Comparison of ENCODE assay signal across 12 cellular contexts in genomic region chr9:122379340-122379739, GRCh38. TPM values are rescaled to one million over a fixed set of nuclear protein-coding genes. Genes with fewer than 3 reads are reported as not detected.
A peak's percentile ranks its signal among the peaks of the same experiment; 100 is the strongest.
DNase-seq lines count a peak whose midpoint lies in the region; ATAC-seq, FAIRE-seq and TF ChIP-seq lines count a peak whose summit lies in the region.
"Had no signal": no experiment of that assay in that cellular context is flagged by ENCODE, and none has a peak within 500 bp of the region (broad histone marks: within the 10 kb centered on the region; RNA-seq: fewer than 3 reads in every experiment).

No MANE protein-coding gene starts in this region.

- no peak overlapping the region for H3K9ac ChIP-seq in HCT116 (ENCODE audit: low read length)
- H3K9ac ChIP-seq in HepG2 (ENCODE audit: insufficient read depth, low read depth, low read length), result no peak overlapping the region

- no peak for TF ChIP-seq EP300 in HepG2 (IDR thresholded peaks at IDR 0.05; ENCODE audit: low read depth in 2 of 2, low read length in 2 of 2)
- no peak for TF ChIP-seq EP300 in HepG2 (CRISPR knock-in tag; IDR thresholded peaks at IDR 0.05; ENCODE audit: borderline replicate concordance)

- RAD21 ChIA-PET in HCT116 (lab: Charles Lee; ENCODE audit: low non-redundant PET in 1 of 2, low total read pairs in 2 of 2, uncharacterized antibody in 2 of 2, unreplicated experiment in 2 of 2), result no interaction called here

- 0 out of 2 replicates have a peak, but pooled peaks have one; percentile 56 for ATAC-seq in HCT116
- no peak for ATAC-seq in HepG2
- ATAC-seq in HG02852 (IDR thresholded peaks at IDR 0.05; ENCODE audit: unreplicated experiment), result no peak
- ATAC-seq in GM18505 (IDR thresholded peaks at IDR 0.05; ENCODE audit: unreplicated experiment), result no peak
- ATAC-seq: Right ventricle myocardium inferior had no signal

- peak; percentile 43 to 85 (median 72); a peak in 5 of 6 replicates for TF ChIP-seq CTCF in HCT116 (IDR thresholded peaks at IDR 0.05 in 2 of 3, conservative IDR thresholded peaks at IDR 0.05 in 1 of 3; ENCODE audit: borderline replicate concordance in 1 of 3, insufficient read depth in 1 of 3, low read depth in 2 of 3, low read length in 2 of 3)
- 0 out of 2 replicates have a peak, but pooled peaks have one; percentile 21 for TF ChIP-seq CTCF in WI38 (IDR thresholded peaks at IDR 0.05; ENCODE audit: low read depth, low read length)
- peak; percentile 36; the same call in 1 of the 2 replicates for TF ChIP-seq CTCF in HepG2 (CRISPR knock-in tag; IDR thresholded peaks at IDR 0.05)

- no peaks in the 10 kb centered on the region for H3K36me3 ChIP-seq in HCT116 (ENCODE audit: control insufficient read depth in 1 of 2, insufficient read depth in 2 of 2, low read length in 2 of 2)
- H3K36me3 ChIP-seq in HepG2 (replicated peaks in 1 of 2; ENCODE audit: control insufficient read depth in 1 of 2, insufficient read depth in 2 of 2, low read length in 2 of 2), result no peaks in the 10 kb centered on the region

- H3K4me2 ChIP-seq in HCT116 (ENCODE audit: low read length) (no peak overlapping the region), HepG2 (ENCODE audit: low read depth, low read length) (no peak overlapping the region)

- H4K20me1 ChIP-seq in HCT116 (ENCODE audit: insufficient read depth) (no peaks in the 10 kb centered on the region), HepG2 (ENCODE audit: insufficient read depth, low read length) (no peaks in the 10 kb centered on the region)

- H2AFZ ChIP-seq in HCT116 (ENCODE audit: low read depth, low read length, poor library complexity, severe bottlenecking), result no peak overlapping the region
- no peak overlapping the region for H2AFZ ChIP-seq in HepG2 (ENCODE audit: low read length)

- H3K27me3 ChIP-seq in HCT116 (ENCODE audit: insufficient read depth, low read length) (no peaks in the 10 kb centered on the region), HepG2 (ENCODE audit: control insufficient read depth in 1 of 2, insufficient read depth in 2 of 2, low read length in 2 of 2) (peaks cover 0 to 9% of the 10 kb centered on the region in 2 experiments; a peak in 2 of 5 replicates)

- TF ChIP-seq POLR2A in HCT116 (IDR thresholded peaks at IDR 0.05; ENCODE audit: borderline replicate concordance, extremely low read depth, insufficient read depth, insufficient read length) (no peak), HepG2 (IDR thresholded peaks at IDR 0.05; ENCODE audit: insufficient read depth in 1 of 2, low read depth in 2 of 2, low read length in 2 of 2) (no peak), GM18505 (IDR thresholded peaks at IDR 0.05; ENCODE audit: borderline replicate concordance, extremely low read depth, insufficient read depth, insufficient read length) (no peak)

- peak; percentile 60 for TF ChIP-seq RAD21 in HCT116 (IDR thresholded peaks at IDR 0.05; ENCODE audit: low read depth)
- TF ChIP-seq RAD21 in HepG2 (CRISPR knock-in tag; IDR thresholded peaks at IDR 0.05), result no peak

- 0% methylated on average over 1 of the region's 1 CpG for WGBS in HepG2 (ENCODE audit: low lambda C conversion rate)

- DNase-seq in DMS53 (lab: John Stamatoyannopoulos, UW) (peak; percentile 52), DMS53 treated with DMSO at 0.1 percent for 48 hours (lab: John Stamatoyannopoulos, UW; ENCODE audit: unreplicated experiment) (no peak), HCT116 (ENCODE audit: low read depth, low spot score) (no peak), HepG2 (ENCODE audit: low spot score) (no peak), GF-D8 (lab: John Stamatoyannopoulos, UW) (no peak)
- DNase-seq: naive B cell, NCI-H1048 had no signal

- H3K4me3 ChIP-seq in HCT116 (replicated peaks in 1 of 2; ENCODE audit: low read depth in 1 of 2, low read length in 2 of 2) (no peak overlapping the region), WI38 (ENCODE audit: low read depth, low read length) (no peak overlapping the region), HepG2 (replicated peaks in 1 of 3; ENCODE audit: insufficient read depth in 1 of 3, low read depth in 2 of 3, low read length in 3 of 3) (no peak overlapping the region)

- FAIRE-seq in HepG2 (lab: Jason Lieb, UNC), result no peak
- FAIRE-seq: A204.1 had no signal

- in situ Hi-C loops in HepG2 (cut with HindIII; ENCODE audit: extremely low pct_ligation_motif_present, low pct_unique_long_range_greater_than_20kb), result no loop called here

- BruUV-seq in HCT116 (replicated peaks; lab: Mats Ljungman, UMichigan), result no TSS peak
- no TSS peak for BruUV-seq in HepG2 (replicated peaks; lab: Mats Ljungman, UMichigan)

- CTCF ChIA-PET in HCT116 (lab: Charles Lee) (no interaction called here), HepG2 (lab: Yijun Ruan, JAX; ENCODE audit: low intra/inter-chr PET ratio, low total read pairs) (no interaction called here)

- POLR2A ChIA-PET in HCT116 (lab: Charles Lee), result no interaction called here
- POLR2A ChIA-PET in HepG2 (lab: Yijun Ruan, JAX), result no interaction called here

- H3K4me1 ChIP-seq in HCT116 (ENCODE audit: control insufficient read depth in 1 of 2, insufficient read depth in 2 of 2, low read length in 2 of 2), result peaks cover 7 to 32% of the 10 kb centered on the region in 2 experiments
- peaks cover 26% of the 10 kb centered on the region for H3K4me1 ChIP-seq in HepG2 (ENCODE audit: insufficient read depth, low read length)

- no peaks in the 10 kb centered on the region for H3K9me2 ChIP-seq in HCT116 (ENCODE audit: insufficient read depth)

- intact Hi-C loops in HCT116 (cut with micrococcal nuclease) (loop anchor here (1.0 kb wide), 1 partner anchor 74 kb away; no protein-coding TSS in a partner anchor), HepG2 (cut with micrococcal nuclease; ENCODE audit: unreplicated experiment) (loop anchor here (1.0 kb wide), 1 partner anchor 74 kb away; no protein-coding TSS in a partner anchor)

- H3K79me2 ChIP-seq in HCT116 (ENCODE audit: insufficient read depth, low read length) (no peaks in the 10 kb centered on the region), HepG2 (ENCODE audit: insufficient read depth, low read length) (no peaks in the 10 kb centered on the region)

- H3K27ac ChIP-seq in HCT116 (ENCODE audit: low read depth, low read length) (no peak overlapping the region), HepG2 (ENCODE audit: extremely low read length, insufficient read depth, low read length) (no peak overlapping the region)

- H3K9me3 ChIP-seq in HCT116 (ENCODE audit: control insufficient read depth in 1 of 2, insufficient read depth in 1 of 2, low read depth in 1 of 2, low read length in 2 of 2), result peaks cover 3 to 11% of the 10 kb centered on the region in 2 experiments; a peak in 2 of 4 replicates
- peaks cover 15% of the 10 kb centered on the region for H3K9me3 ChIP-seq in HepG2 (ENCODE audit: low read length)

TF ChIP-seq in HCT116, 20 proteins besides CTCF, POLR2A, EP300 and RAD21:
- TF ChIP-seq CBX3 (IDR thresholded peaks at IDR 0.05; ENCODE audit: low read depth) (peak; percentile 71; the same call in 1 of the 2 replicates), EGR1 (IDR thresholded peaks at IDR 0.05; ENCODE audit: low read depth) (no peak)

TF ChIP-seq in HepG2, 621 proteins besides CTCF, POLR2A, EP300 and RAD21:
- peak; percentile 29 for TF ChIP-seq STAG1 (CRISPR knock-in tag; IDR thresholded peaks at IDR 0.05)
- TF ChIP-seq ZNF83 (CRISPR knock-in tag; IDR thresholded peaks at IDR 0.05; ENCODE audit: borderline replicate concordance), result no peak

RNA-seq across cellular contexts. Expression of gene PTGS1, which starts 8.5 kb away (rescaled TPM):
- total RNA-seq in HCT116 (2021; ENCODE audit: unreplicated experiment) (3.5 TPM), HepG2 (2016; rRNA removed; fragmentation: Illumina TruSeq; extraction: Trizol) (0.06 and 0.07 TPM in 2 replicates)
- 4.6 and 4.7 TPM in 2 replicates for polyA plus RNA-seq in HCT116 (2012)
- not detected in 2 replicates for total RNA-seq in HepG2 (2016; cell fraction: cytosol; rRNA removed; fragmentation: Illumina TruSeq; extraction: Trizol; ENCODE audit: low read depth)
- 0.11 TPM in 1 of 2 replicates, not detected in the other for total RNA-seq in HepG2 (2016; cell fraction: insoluble cytoplasmic fraction; rRNA removed; fragmentation: Illumina TruSeq; extraction: Trizol)
- 0.03 TPM in 1 of 2 replicates, not detected in the other for total RNA-seq in HepG2 (2016; cell fraction: membrane; rRNA removed; fragmentation: Illumina TruSeq; extraction: Trizol)
- total RNA-seq in HepG2 (2016; cell fraction: nucleus; rRNA removed; fragmentation: Illumina TruSeq; extraction: Trizol), result not detected in 2 replicates
- 0.05 and 0.08 TPM in 2 replicates for polyA plus RNA-seq in HepG2 (2011; rRNA removed)
- 0.06 and 0.15 TPM in 2 replicates for polyA plus RNA-seq in HepG2 (2011; cell fraction: cytosol; rRNA removed)
- polyA plus RNA-seq in HepG2 (2011; cell fraction: nucleus; rRNA removed), result 0.09 and 0.10 TPM in 2 replicates
- polyA plus RNA-seq in HepG2 (2012), result 0.07 and 0.08 TPM in 2 replicates
- not detected in 2 replicates for polyA plus RNA-seq in HepG2 (2016; cell fraction: cytosol; fragmentation: Illumina TruSeq; extraction: Trizol; ENCODE audit: low read depth)
- not detected in 2 replicates for polyA plus RNA-seq in HepG2 (2016; cell fraction: insoluble cytoplasmic fraction; fragmentation: Illumina TruSeq; extraction: Trizol; ENCODE audit: low read depth)
- 0.08 TPM in 1 of 2 replicates, not detected in the other for polyA plus RNA-seq in HepG2 (2016; cell fraction: membrane; fragmentation: Illumina TruSeq; extraction: Trizol; ENCODE audit: low read depth)
- polyA plus RNA-seq in HepG2 (2016; cell fraction: nucleus; fragmentation: Illumina TruSeq; extraction: Trizol; ENCODE audit: insufficient read depth, low read depth), result not detected in 2 replicates
- 0.28 and 8.6 TPM in 2 replicates for polyA minus RNA-seq in HepG2 (2011; rRNA and poly(A)+ RNA removed; ENCODE audit: low replicate concordance)
- polyA minus RNA-seq in HepG2 (2011; cell fraction: cytosol; rRNA and poly(A)+ RNA removed), result not detected in 2 replicates
- 0.12 TPM in 1 of 2 replicates, not detected in the other for polyA minus RNA-seq in HepG2 (2011; cell fraction: nucleus; rRNA and poly(A)+ RNA removed)

Comparison
In these comparisons a context has a peak if more than half of its experiments do, and no peak if none do; other contexts are left out.
1. CTCF ChIP-seq: peak in every context shown above with its lines; median percentile 72 in HCT116; 36 in HepG2; 21 in WI38.